In the genomic region with DNA sequence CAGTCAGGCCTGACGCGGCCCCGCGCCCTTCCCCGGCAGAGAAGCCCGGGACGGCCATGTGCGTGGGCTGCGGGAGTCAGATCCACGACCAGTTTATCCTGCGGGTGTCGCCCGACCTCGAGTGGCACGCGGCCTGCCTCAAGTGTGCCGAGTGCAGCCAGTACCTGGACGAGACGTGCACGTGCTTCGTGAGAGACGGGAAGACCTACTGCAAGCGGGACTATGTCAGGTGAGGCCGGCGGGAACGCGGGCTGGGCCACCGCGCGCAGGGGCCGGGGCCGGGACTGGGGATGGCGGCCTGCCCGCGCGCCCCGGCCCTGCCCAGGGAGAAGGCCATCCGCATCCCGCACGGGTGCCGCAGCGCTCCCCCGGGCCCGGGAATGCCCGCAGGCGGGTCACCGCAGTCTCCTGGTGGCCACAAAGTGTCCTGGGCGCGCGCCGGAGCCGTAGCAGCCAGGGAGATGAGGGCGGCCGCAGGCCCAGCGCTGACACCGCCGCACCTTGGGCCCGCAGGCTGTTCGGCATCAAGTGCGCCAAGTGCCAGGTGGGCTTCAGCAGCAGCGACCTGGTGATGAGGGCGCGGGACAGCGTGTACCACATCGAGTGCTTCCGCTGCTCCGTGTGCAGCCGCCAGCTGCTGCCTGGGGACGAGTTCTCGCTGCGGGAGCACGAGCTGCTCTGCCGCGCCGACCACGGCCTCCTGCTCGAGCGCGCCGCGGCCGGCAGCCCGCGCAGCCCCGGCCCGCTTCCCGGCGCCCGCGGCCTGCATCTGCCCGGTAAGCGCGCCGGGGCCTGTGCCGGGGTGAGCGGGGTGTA, we compare ENCODE assay signal across 1 cellular context.
TF ChIP-seq lines count a peak whose summit lies in the region.

No MANE protein-coding gene starts in this region.

TF ChIP-seq in K562, 482 proteins besides CTCF, POLR2A, EP300 and RAD21 (continued from another document and continues in another):
- TF ChIP-seq, protein P1, sequence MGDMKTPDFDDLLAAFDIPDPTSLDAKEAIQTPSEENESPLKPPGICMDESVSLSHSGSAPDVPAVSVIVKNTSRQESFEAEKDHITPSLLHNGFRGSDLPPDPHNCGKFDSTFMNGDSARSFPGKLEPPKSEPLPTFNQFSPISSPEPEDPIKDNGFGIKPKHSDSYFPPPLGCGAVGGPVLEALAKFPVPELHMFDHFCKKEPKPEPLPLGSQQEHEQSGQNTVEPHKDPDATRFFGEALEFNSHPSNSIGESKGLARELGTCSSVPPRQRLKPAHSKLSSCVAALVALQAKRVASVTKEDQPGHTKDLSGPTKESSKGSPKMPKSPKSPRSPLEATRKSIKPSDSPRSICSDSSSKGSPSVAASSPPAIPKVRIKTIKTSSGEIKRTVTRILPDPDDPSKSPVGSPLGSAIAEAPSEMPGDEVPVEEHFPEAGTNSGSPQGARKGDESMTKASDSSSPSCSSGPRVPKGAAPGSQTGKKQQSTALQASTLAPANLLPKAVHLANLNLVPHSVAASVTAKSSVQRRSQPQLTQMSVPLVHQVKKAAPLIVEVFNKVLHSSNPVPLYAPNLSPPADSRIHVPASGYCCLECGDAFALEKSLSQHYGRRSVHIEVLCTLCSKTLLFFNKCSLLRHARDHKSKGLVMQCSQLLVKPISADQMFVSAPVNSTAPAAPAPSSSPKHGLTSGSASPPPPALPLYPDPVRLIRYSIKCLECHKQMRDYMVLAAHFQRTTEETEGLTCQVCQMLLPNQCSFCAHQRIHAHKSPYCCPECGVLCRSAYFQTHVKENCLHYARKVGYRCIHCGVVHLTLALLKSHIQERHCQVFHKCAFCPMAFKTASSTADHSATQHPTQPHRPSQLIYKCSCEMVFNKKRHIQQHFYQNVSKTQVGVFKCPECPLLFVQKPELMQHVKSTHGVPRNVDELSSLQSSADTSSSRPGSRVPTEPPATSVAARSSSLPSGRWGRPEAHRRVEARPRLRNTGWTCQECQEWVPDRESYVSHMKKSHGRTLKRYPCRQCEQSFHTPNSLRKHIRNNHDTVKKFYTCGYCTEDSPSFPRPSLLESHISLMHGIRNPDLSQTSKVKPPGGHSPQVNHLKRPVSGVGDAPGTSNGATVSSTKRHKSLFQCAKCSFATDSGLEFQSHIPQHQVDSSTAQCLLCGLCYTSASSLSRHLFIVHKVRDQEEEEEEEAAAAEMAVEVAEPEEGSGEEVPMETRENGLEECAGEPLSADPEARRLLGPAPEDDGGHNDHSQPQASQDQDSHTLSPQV (IDR thresholded peaks at IDR 0.05): peak; percentile 95
- TF ChIP-seq ZBTB1 (CRISPR knock-in tag; IDR thresholded peaks at IDR 0.05; ENCODE audit: borderline replicate concordance, low read depth): peak; percentile 61; the same call in 1 of the 2 replicates
- TF ChIP-seq, protein P2, sequence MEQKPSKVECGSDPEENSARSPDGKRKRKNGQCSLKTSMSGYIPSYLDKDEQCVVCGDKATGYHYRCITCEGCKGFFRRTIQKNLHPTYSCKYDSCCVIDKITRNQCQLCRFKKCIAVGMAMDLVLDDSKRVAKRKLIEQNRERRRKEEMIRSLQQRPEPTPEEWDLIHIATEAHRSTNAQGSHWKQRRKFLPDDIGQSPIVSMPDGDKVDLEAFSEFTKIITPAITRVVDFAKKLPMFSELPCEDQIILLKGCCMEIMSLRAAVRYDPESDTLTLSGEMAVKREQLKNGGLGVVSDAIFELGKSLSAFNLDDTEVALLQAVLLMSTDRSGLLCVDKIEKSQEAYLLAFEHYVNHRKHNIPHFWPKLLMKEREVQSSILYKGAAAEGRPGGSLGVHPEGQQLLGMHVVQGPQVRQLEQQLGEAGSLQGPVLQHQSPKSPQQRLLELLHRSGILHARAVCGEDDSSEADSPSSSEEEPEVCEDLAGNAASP (IDR thresholded peaks at IDR 0.05): no peak
- no peak for TF ChIP-seq CBFA2T3 (IDR thresholded peaks at IDR 0.05)
- no peak for TF ChIP-seq GTF2F1 (IDR thresholded peaks at IDR 0.05; ENCODE audit: low read depth, low read length)
- TF ChIP-seq YY1 (IDR thresholded peaks at IDR 0.05; ENCODE audit: borderline replicate concordance in 1 of 3, control insufficient read depth in 1 of 3, extremely low read depth in 1 of 3, insufficient read depth in 3 of 3, insufficient read length in 1 of 3, insufficient replicate concordance in 2 of 3, low read depth in 1 of 3, low read length in 2 of 3): peak in 2 of 3 experiments; percentile 58 to 74
- no peak for TF ChIP-seq KHSRP (IDR thresholded peaks at IDR 0.05)
- TF ChIP-seq SRSF1 (IDR thresholded peaks at IDR 0.05; ENCODE audit: low read depth, low read length): no peak
- TF ChIP-seq, protein P3, sequence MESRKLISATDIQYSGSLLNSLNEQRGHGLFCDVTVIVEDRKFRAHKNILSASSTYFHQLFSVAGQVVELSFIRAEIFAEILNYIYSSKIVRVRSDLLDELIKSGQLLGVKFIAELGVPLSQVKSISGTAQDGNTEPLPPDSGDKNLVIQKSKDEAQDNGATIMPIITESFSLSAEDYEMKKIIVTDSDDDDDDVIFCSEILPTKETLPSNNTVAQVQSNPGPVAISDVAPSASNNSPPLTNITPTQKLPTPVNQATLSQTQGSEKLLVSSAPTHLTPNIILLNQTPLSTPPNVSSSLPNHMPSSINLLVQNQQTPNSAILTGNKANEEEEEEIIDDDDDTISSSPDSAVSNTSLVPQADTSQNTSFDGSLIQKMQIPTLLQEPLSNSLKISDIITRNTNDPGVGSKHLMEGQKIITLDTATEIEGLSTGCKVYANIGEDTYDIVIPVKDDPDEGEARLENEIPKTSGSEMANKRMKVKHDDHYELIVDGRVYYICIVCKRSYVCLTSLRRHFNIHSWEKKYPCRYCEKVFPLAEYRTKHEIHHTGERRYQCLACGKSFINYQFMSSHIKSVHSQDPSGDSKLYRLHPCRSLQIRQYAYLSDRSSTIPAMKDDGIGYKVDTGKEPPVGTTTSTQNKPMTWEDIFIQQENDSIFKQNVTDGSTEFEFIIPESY (CRISPR knock-in tag; IDR thresholded peaks at IDR 0.05): peak; percentile 51
- no peak for TF ChIP-seq STAG1 (CRISPR knock-in tag; IDR thresholded peaks at IDR 0.05; ENCODE audit: borderline replicate concordance)
- TF ChIP-seq, protein P4, sequence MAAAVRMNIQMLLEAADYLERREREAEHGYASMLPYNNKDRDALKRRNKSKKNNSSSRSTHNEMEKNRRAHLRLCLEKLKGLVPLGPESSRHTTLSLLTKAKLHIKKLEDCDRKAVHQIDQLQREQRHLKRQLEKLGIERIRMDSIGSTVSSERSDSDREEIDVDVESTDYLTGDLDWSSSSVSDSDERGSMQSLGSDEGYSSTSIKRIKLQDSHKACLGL (CRISPR knock-in tag; IDR thresholded peaks at IDR 0.05; ENCODE audit: borderline replicate concordance, poor library complexity, severe bottlenecking): peak; percentile 13
- no peak; the same call in 1 of the 2 replicates for TF ChIP-seq ZNF121 (CRISPR knock-in tag; conservative IDR thresholded peaks at IDR 0.05)
- peak in 1 of 2 experiments; percentile 16; a peak in 1 of 4 replicates for TF ChIP-seq NONO (IDR thresholded peaks at IDR 0.05; ENCODE audit: low read depth in 2 of 2, low read length in 1 of 2)
- peak; percentile 59; the same call in 1 of the 2 replicates for TF ChIP-seq ELF2 (CRISPR knock-in tag; IDR thresholded peaks at IDR 0.05)
- TF ChIP-seq, protein P5, sequence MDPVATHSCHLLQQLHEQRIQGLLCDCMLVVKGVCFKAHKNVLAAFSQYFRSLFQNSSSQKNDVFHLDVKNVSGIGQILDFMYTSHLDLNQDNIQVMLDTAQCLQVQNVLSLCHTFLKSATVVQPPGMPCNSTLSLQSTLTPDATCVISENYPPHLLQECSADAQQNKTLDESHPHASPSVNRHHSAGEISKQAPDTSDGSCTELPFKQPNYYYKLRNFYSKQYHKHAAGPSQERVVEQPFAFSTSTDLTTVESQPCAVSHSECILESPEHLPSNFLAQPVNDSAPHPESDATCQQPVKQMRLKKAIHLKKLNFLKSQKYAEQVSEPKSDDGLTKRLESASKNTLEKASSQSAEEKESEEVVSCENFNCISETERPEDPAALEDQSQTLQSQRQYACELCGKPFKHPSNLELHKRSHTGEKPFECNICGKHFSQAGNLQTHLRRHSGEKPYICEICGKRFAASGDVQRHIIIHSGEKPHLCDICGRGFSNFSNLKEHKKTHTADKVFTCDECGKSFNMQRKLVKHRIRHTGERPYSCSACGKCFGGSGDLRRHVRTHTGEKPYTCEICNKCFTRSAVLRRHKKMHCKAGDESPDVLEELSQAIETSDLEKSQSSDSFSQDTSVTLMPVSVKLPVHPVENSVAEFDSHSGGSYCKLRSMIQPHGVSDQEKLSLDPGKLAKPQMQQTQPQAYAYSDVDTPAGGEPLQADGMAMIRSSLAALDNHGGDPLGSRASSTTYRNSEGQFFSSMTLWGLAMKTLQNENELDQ (CRISPR knock-in tag; IDR thresholded peaks at IDR 0.05; ENCODE audit: borderline replicate concordance): 0 out of 2 replicates have a peak, but pooled peaks have one; percentile 50
- no peak for TF ChIP-seq TCF7 (IDR thresholded peaks at IDR 0.05; ENCODE audit: borderline replicate concordance)
- TF ChIP-seq CHCHD3 (CRISPR knock-in tag; IDR thresholded peaks at IDR 0.05): no peak
- TF ChIP-seq SETDB1 (IDR thresholded peaks at IDR 0.05; ENCODE audit: low read length): no peak
- TF ChIP-seq BDP1 (IDR thresholded peaks at IDR 0.05; ENCODE audit: insufficient read depth, insufficient read length): no peak
- TF ChIP-seq RHOXF2B (CRISPR knock-in tag; conservative IDR thresholded peaks at IDR 0.05): no peak
- TF ChIP-seq ZNF175 (CRISPR knock-in tag; IDR thresholded peaks at IDR 0.05; ENCODE audit: low read depth): no peak
- no peak for TF ChIP-seq HOXB6 (CRISPR knock-in tag; IDR thresholded peaks at IDR 0.05; ENCODE audit: borderline replicate concordance)
- no peak for TF ChIP-seq TAF15 (IDR thresholded peaks at IDR 0.05; ENCODE audit: low read depth, low read length)
- TF ChIP-seq, protein P6, sequence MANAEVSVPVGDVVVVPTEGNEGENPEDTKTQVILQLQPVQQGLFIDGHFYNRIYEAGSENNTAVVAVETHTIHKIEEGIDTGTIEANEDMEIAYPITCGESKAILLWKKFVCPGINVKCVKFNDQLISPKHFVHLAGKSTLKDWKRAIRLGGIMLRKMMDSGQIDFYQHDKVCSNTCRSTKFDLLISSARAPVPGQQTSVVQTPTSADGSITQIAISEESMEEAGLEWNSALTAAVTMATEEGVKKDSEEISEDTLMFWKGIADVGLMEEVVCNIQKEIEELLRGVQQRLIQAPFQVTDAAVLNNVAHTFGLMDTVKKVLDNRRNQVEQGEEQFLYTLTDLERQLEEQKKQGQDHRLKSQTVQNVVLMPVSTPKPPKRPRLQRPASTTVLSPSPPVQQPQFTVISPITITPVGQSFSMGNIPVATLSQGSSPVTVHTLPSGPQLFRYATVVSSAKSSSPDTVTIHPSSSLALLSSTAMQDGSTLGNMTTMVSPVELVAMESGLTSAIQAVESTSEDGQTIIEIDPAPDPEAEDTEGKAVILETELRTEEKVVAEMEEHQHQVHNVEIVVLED (CRISPR knock-in tag; IDR thresholded peaks at IDR 0.05): peak; percentile 23; the same call in 1 of the 2 replicates
- TF ChIP-seq HDAC8 (tag; IDR thresholded peaks at IDR 0.05): peak; percentile 43; the same call in 1 of the 2 replicates
- TF ChIP-seq NR4A1 (CRISPR knock-in tag; IDR thresholded peaks at IDR 0.05): no peak
- peak; percentile 59; the same call in 1 of the 2 replicates for TF ChIP-seq NR4A1 (tag; IDR thresholded peaks at IDR 0.05)
- TF ChIP-seq ZKSCAN1 (IDR thresholded peaks at IDR 0.05; ENCODE audit: low read depth, low read length): no peak
- TF ChIP-seq ZNF263 (CRISPR knock-in tag; IDR thresholded peaks at IDR 0.05; ENCODE audit: borderline replicate concordance): no peak; the same call in 1 of the 2 replicates
- no peak for TF ChIP-seq FUS (optimal IDR thresholded peaks at IDR 0.05; ENCODE audit: low read depth, low read length)
- TF ChIP-seq MECOM (CRISPR knock-in tag; IDR thresholded peaks at IDR 0.05): 0 out of 2 replicates have a peak, but pooled peaks have one; percentile 37
- TF ChIP-seq ZFX (CRISPR knock-in tag; IDR thresholded peaks at IDR 0.05): peak; percentile 86
- TF ChIP-seq ILF3 (IDR thresholded peaks at IDR 0.05; ENCODE audit: borderline replicate concordance): no peak
- TF ChIP-seq MCM7 (IDR thresholded peaks at IDR 0.05): no peak
- no peak for TF ChIP-seq SMAD2 (IDR thresholded peaks at IDR 0.05; ENCODE audit: low read depth, low read length)
- TF ChIP-seq CBX2 (IDR thresholded peaks at IDR 0.05; ENCODE audit: insufficient read depth, low read length, poor library complexity, severe bottlenecking): no peak
- TF ChIP-seq, protein P7, sequence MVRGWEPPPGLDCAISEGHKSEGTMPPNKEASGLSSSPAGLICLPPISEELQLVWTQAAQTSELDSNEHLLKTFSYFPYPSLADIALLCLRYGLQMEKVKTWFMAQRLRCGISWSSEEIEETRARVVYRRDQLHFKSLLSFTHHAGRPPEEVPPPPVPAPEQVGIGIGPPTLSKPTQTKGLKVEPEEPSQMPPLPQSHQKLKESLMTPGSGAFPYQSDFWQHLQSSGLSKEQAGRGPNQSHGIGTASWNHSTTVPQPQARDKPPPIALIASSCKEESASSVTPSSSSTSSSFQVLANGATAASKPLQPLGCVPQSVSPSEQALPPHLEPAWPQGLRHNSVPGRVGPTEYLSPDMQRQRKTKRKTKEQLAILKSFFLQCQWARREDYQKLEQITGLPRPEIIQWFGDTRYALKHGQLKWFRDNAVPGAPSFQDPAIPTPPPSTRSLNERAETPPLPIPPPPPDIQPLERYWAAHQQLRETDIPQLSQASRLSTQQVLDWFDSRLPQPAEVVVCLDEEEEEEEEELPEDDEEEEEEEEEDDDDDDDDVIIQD (CRISPR knock-in tag; IDR thresholded peaks at IDR 0.05): no peak
- no peak for TF ChIP-seq ZFPM2 (CRISPR knock-in tag; IDR thresholded peaks at IDR 0.05)
- no peak for TF ChIP-seq NCOA6 (IDR thresholded peaks at IDR 0.05)
- no peak for TF ChIP-seq NCOA4 (IDR thresholded peaks at IDR 0.05; ENCODE audit: partially characterized antibody)
- no peak for TF ChIP-seq TAF1 (IDR thresholded peaks at IDR 0.05; ENCODE audit: control insufficient read depth, extremely low read depth, insufficient read depth, low read length, severe bottlenecking)
- TF ChIP-seq FOXJ2 (tag; IDR thresholded peaks at IDR 0.05): no peak
- peak; percentile 4; the same call in 1 of the 2 replicates for TF ChIP-seq ZBTB7A (IDR thresholded peaks at IDR 0.05; ENCODE audit: borderline replicate concordance, control insufficient read depth, low read depth, low read length)
- no peak for TF ChIP-seq BRF1 (IDR thresholded peaks at IDR 0.05; ENCODE audit: borderline replicate concordance, extremely low read depth, insufficient read length)
- no peak; the same call in 1 of the 2 replicates for TF ChIP-seq TGIF2 (CRISPR knock-in tag; IDR thresholded peaks at IDR 0.05)
- TF ChIP-seq ZNF174 (CRISPR knock-in tag; IDR thresholded peaks at IDR 0.05): no peak
- peak; percentile 48 for TF ChIP-seq SAP30 (IDR thresholded peaks at IDR 0.05; ENCODE audit: borderline replicate concordance, insufficient read depth, low read depth, low read length, poor library complexity, severe bottlenecking)
- TF ChIP-seq, protein P8, sequence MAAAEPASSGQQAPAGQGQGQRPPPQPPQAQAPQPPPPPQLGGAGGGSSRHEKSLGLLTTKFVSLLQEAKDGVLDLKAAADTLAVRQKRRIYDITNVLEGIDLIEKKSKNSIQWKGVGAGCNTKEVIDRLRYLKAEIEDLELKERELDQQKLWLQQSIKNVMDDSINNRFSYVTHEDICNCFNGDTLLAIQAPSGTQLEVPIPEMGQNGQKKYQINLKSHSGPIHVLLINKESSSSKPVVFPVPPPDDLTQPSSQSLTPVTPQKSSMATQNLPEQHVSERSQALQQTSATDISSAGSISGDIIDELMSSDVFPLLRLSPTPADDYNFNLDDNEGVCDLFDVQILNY (CRISPR knock-in tag; IDR thresholded peaks at IDR 0.05): peak; percentile 79; the same call in 1 of the 2 replicates
- no peak for TF ChIP-seq TEAD4 (IDR thresholded peaks at IDR 0.05; ENCODE audit: low read length)
- TF ChIP-seq TEAD4 (CRISPR knock-in tag; IDR thresholded peaks at IDR 0.05; ENCODE audit: borderline replicate concordance): 0 out of 2 replicates have a peak, but pooled peaks have one; percentile 54
- no peak for TF ChIP-seq MXI1 (IDR thresholded peaks at IDR 0.05; ENCODE audit: low read depth, low read length)
